1 cellular context compared by ENCODE assay signal in genomic region chr22:36184433-36185035, GRCh38.
TF ChIP-seq lines count a peak whose summit lies in the region.

No MANE protein-coding gene starts in this region.

TF ChIP-seq in H1, 55 proteins besides CTCF, POLR2A, EP300 and RAD21 (continued from another document):
- no peak for TF ChIP-seq USF2 (IDR thresholded peaks at IDR 0.05; ENCODE audit: low read length)
- TF ChIP-seq POLR2AphosphoS5 (IDR thresholded peaks at IDR 0.05; ENCODE audit: low read depth, low read length) = no peak
- TF ChIP-seq PHF8 (conservative IDR thresholded peaks at IDR 0.05; ENCODE audit: low read depth, low read length) = no peak
- TF ChIP-seq TAF7 (optimal IDR thresholded peaks at IDR 0.05; ENCODE audit: borderline replicate concordance, low read depth, low read length) = no peak
- TF ChIP-seq SP4 (IDR thresholded peaks at IDR 0.05; ENCODE audit: low read length) = no peak
- TF ChIP-seq ATF2 (IDR thresholded peaks at IDR 0.05; ENCODE audit: low read length) = no peak
- no peak for TF ChIP-seq TCF12 (IDR thresholded peaks at IDR 0.05; ENCODE audit: low read depth, low read length)
- no peak for TF ChIP-seq KDM5A (IDR thresholded peaks at IDR 0.05; ENCODE audit: low read length)
